Comparison of ENCODE assay signal across 8 cellular contexts in the genomic region with DNA sequence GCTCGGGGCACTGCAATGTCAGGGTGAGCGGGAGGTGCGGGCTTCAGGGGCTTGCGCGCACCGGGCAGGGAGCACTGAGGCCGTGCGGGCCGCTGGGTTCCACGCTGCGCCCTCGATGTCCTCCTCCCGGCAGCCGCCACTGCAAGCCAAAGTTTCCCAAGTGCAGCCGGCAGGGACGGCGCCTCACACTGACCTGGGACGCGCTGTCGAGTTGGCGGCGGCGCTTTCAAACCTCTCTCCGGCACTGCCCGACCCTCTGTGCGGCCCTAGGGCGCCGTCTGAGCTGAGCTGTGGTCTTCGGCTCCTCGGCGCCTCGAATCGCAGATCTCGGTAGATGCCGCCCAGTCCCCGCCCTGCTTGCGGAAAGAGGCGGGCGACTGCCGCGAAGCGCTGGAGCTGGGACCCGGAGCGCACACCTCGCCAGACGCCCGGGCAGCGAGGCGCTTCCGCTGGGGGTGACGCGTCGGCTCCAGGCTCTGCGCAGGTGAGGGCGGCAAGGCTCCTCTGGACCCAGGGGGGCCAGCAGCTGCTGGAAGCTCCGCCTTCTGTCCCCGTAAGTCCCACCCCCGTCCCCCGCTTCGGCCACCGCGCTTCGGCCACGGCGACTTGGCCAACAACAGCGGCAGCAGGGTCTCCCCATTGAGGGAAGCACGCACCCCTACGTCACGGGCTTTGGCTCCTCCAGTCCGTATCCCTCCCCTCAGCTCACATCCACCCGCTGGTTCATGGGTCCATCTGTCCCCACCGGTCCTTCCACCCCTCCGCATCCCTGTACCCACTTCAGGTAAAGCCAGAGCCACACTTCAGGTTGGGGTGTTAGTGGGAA. TPM values are rescaled to one million over a fixed set of nuclear protein-coding genes. Genes with fewer than 3 reads are reported as not detected.
DNase-seq lines count a peak whose midpoint lies in the region; ATAC-seq and TF ChIP-seq lines count a peak whose summit lies in the region.

A gene (minus strand): TSS at position 320 of the 826 bp plus-strand sequence. CDS start 10,261 bp downstream, outside the sequence.

- H3K4me3 Mint-ChIP-seq in Calu3 (ENCODE audit: low read depth, unreplicated experiment) = peak within 1 kb of the TSS; percentile 65
- H3K4me3 Mint-ChIP-seq in activated CD4-positive, alpha-beta T cell treated with anti-CD3 and anti-CD28 coated beads, Interleukin-2, amount 10 ng/mL, durations not matched to agents 7 days and 5 days = peak within 1 kb of the TSS; percentile 61

- TF ChIP-seq POLR2A in prostate gland (IDR thresholded peaks at IDR 0.05) = no peak

- WGBS in prostate gland = 4% methylated on average over 39 of the region's 73 CpGs

- no peak within 1 kb of the TSS for H3K27ac Mint-ChIP-seq in Calu3 (ENCODE audit: unreplicated experiment)
- peak within 1 kb of the TSS; percentile 15 for H3K27ac Mint-ChIP-seq in activated CD4-positive, alpha-beta T cell treated with anti-CD3 and anti-CD28 coated beads, Interleukin-2, amount 10 ng/mL, durations not matched to agents 7 days and 5 days

- H3K27me3 Mint-ChIP-seq in Calu3 (ENCODE audit: unreplicated experiment) = peaks cover 75% of the 10 kb centered on the region
- H3K27me3 Mint-ChIP-seq in activated CD4-positive, alpha-beta T cell treated with anti-CD3 and anti-CD28 coated beads, Interleukin-2, amount 10 ng/mL, durations not matched to agents 7 days and 5 days = peaks cover 59% of the 10 kb centered on the region

- no TSS peak for BruUV-seq in Calu3 (replicated peaks; lab: Mats Ljungman, UMichigan)

- H3K36me3 ChIP-seq in prostate gland = no peaks in the 10 kb centered on the region

- peak within 1 kb of the TSS; percentile 26 for H3K4me3 ChIP-seq in HFF-Myc (replicated peaks; ENCODE audit: low read depth, low read length)
- peak within 1 kb of the TSS; percentile 14 to 27 for H3K4me3 ChIP-seq in prostate gland

- TF ChIP-seq CTCF in Calu3 (IDR thresholded peaks at IDR 0.05; ENCODE audit: unreplicated experiment) (no peak), HFF-Myc (IDR thresholded peaks at IDR 0.05; ENCODE audit: low read depth, low read length, missing control alignments) (no peak), prostate gland (IDR thresholded peaks at IDR 0.05) (no peak)

- H3K9me3 Mint-ChIP-seq in Calu3 (ENCODE audit: low read depth, unreplicated experiment) = peaks cover 1% of the 10 kb centered on the region
- H3K9me3 Mint-ChIP-seq in activated CD4-positive, alpha-beta T cell treated with anti-CD3 and anti-CD28 coated beads, Interleukin-2, amount 10 ng/mL, durations not matched to agents 7 days and 5 days = no peaks in the 10 kb centered on the region

- no peaks in the 10 kb centered on the region for H3K9me3 ChIP-seq in prostate gland

- POLR2A ChIA-PET in activated CD4-positive, alpha-beta T cell treated with anti-CD3 and anti-CD28 coated beads, Interleukin-2, amount 10 ng/mL, durations not matched to agents 7 days and 5 days (lab: Charles Lee) = no interaction called here

- intact Hi-C loops in Calu3 (cut with micrococcal nuclease; ENCODE audit: unreplicated experiment) = loop anchor here (5.0 kb wide), 1 partner anchor 78 kb away; no protein-coding TSS in a partner anchor
- intact Hi-C loops in prostate gland (cut with DNase I) = no loop called here

- CTCF ChIA-PET in Calu3 (lab: Charles Lee) = no interaction called here
- CTCF ChIA-PET in activated CD4-positive, alpha-beta T cell treated with anti-CD3 and anti-CD28 coated beads, Interleukin-2, amount 10 ng/mL, durations not matched to agents 7 days and 5 days (lab: Charles Lee) = interaction anchor here (0.6 kb wide), 1 partner anchor 628 kb away, joined by 3 read pairs; no protein-coding TSS in a partner anchor

- DNase-seq in Calu3 (peak; percentile 43), HFF-Myc (ENCODE audit: extremely low read depth, low read depth) (no peak), germinal center (ENCODE audit: low spot score) (peak; percentile 80), prostate gland (ENCODE audit: low spot score) (no peak)
- DNase-seq in activated CD4-positive, alpha-beta T cell treated with anti-CD3 and anti-CD28 coated beads, Interleukin-2, amount 10 ng/mL, durations not matched to agents 7 days and 5 days = peak; percentile 49
- DNase-seq in effector CD8-positive, alpha-beta T cell (lab: John Stamatoyannopoulos, UW) = no peak

- H3K27ac ChIP-seq in prostate gland = no peak within 1 kb of the TSS

- H3K4me1 Mint-ChIP-seq in Calu3 (ENCODE audit: low read depth, unreplicated experiment) = peaks cover 14% of the 10 kb centered on the region
- H3K4me1 Mint-ChIP-seq in activated CD4-positive, alpha-beta T cell treated with anti-CD3 and anti-CD28 coated beads, Interleukin-2, amount 10 ng/mL, durations not matched to agents 7 days and 5 days = peaks cover 5% of the 10 kb centered on the region

- peaks cover 21% of the 10 kb centered on the region for H3K27me3 ChIP-seq in prostate gland (replicated peaks; ENCODE audit: insufficient read depth)

- peaks cover 7% of the 10 kb centered on the region for H3K36me3 Mint-ChIP-seq in Calu3 (ENCODE audit: insufficient read depth, unreplicated experiment)
- H3K36me3 Mint-ChIP-seq in activated CD4-positive, alpha-beta T cell treated with anti-CD3 and anti-CD28 coated beads, Interleukin-2, amount 10 ng/mL, durations not matched to agents 7 days and 5 days (ENCODE audit: low read depth) = no peaks in the 10 kb centered on the region

- H3K4me1 ChIP-seq in prostate gland (replicated peaks) = peaks cover 4% of the 10 kb centered on the region

- ATAC-seq in HG02938 (IDR thresholded peaks at IDR 0.05; ENCODE audit: unreplicated experiment) (no peak), HG02870 (IDR thresholded peaks at IDR 0.05; ENCODE audit: unreplicated experiment) (no peak)

RNA-seq across cellular contexts. Expression of the gene that starts here (rescaled TPM):
- total RNA-seq in Calu3 (2022) (0.29 and 0.40 TPM in 2 replicates), prostate gland (under 1 TPM in 1 of 2 donors, not detected in 1; 0.18 TPM)
- total RNA-seq in activated CD4-positive, alpha-beta T cell treated with anti-CD3 and anti-CD28 coated beads, Interleukin-2, amount 10 ng/mL, durations not matched to agents 7 days and 5 days = not detected

Comparison
In these comparisons a context has a peak if more than half of its experiments do, and no peak if none do; other contexts are left out.
1. Peak in DNase-seq in Calu3; RNA of the gene not detected or under 1 TPM.
2. Peak in DNase-seq in activated CD4-positive, alpha-beta T cell treated with anti-CD3 and anti-CD28 coated beads, Interleukin-2, amount 10 ng/mL, durations not matched to agents 7 days and 5 days; RNA of the gene not detected or under 1 TPM.